In genomic region chr12:52879394-52880351, GRCh38 we compare ENCODE assay signal across 1 cellular context.
A peak's percentile ranks its signal among the peaks of the same experiment; 100 is the strongest.
TF ChIP-seq lines count a peak whose summit lies in the region.

No MANE protein-coding gene starts in this region.

TF ChIP-seq in HEK293, 187 proteins besides CTCF, POLR2A, EP300 and RAD21 (continued from another document and continues in another):
- TF ChIP-seq SALL2 (tag by site-specific recombination; IDR thresholded peaks at IDR 0.05; ENCODE audit: borderline replicate concordance) (no peak), PRDM10 (tag by site-specific recombination; IDR thresholded peaks at IDR 0.05) (peak; percentile 89), ZNF621 (tag by site-specific recombination; IDR thresholded peaks at IDR 0.05) (no peak), ZNF488 (tag by site-specific recombination; IDR thresholded peaks at IDR 0.05) (no peak), MYNN (tag by site-specific recombination; IDR thresholded peaks at IDR 0.05; ENCODE audit: borderline replicate concordance) (no peak), ZXDB (tag by site-specific recombination; IDR thresholded peaks at IDR 0.05) (peak; percentile 75; the same call in 1 of the 2 replicates), ZNF140 (tag by site-specific recombination; IDR thresholded peaks at IDR 0.05) (no peak), ZNF398 (tag by site-specific recombination; IDR thresholded peaks at IDR 0.05) (peak; percentile 84), ZNF214 (tag by site-specific recombination; IDR thresholded peaks at IDR 0.05; ENCODE audit: borderline replicate concordance) (no peak), ZNF248 (tag by site-specific recombination; IDR thresholded peaks at IDR 0.05) (no peak), ZNF112 (tag by site-specific recombination; IDR thresholded peaks at IDR 0.05) (no peak), ZBTB6 (tag by site-specific recombination; IDR thresholded peaks at IDR 0.05) (peak; percentile 79), MZF1 (tag by site-specific recombination; IDR thresholded peaks at IDR 0.05; ENCODE audit: borderline replicate concordance) (no peak), ZNF837 (tag by site-specific recombination; IDR thresholded peaks at IDR 0.05) (0 out of 2 replicates have a peak, but pooled peaks have one; percentile 8), SP3 (tag by site-specific recombination; IDR thresholded peaks at IDR 0.05) (peak; percentile 53), ZNF16 (tag by site-specific recombination; IDR thresholded peaks at IDR 0.05; ENCODE audit: low read depth) (no peak), ZNF280D (tag by site-specific recombination; IDR thresholded peaks at IDR 0.05) (no peak), ZNF549 (tag by site-specific recombination; IDR thresholded peaks at IDR 0.05) (no peak), ZNF148 (tag by site-specific recombination; IDR thresholded peaks at IDR 0.05; ENCODE audit: borderline replicate concordance) (no peak), ZNF18 (tag by site-specific recombination; IDR thresholded peaks at IDR 0.05) (no peak), ZNF558 (tag by site-specific recombination; IDR thresholded peaks at IDR 0.05) (no peak), ZSCAN4 (tag by site-specific recombination; IDR thresholded peaks at IDR 0.05) (peak; percentile 75), ZBTB1 (tag by site-specific recombination; IDR thresholded peaks at IDR 0.05) (no peak), OSR2 (tag by site-specific recombination; IDR thresholded peaks at IDR 0.05) (no peak), ZNF433 (tag by site-specific recombination; IDR thresholded peaks at IDR 0.05; ENCODE audit: low read depth) (no peak), ZNF354C (tag by site-specific recombination; IDR thresholded peaks at IDR 0.05; ENCODE audit: borderline replicate concordance, low read depth) (no peak), GFI1B (tag by site-specific recombination; IDR thresholded peaks at IDR 0.05) (no peak), ZNF473 (tag by site-specific recombination; IDR thresholded peaks at IDR 0.05) (no peak), ZNF629 (tag by site-specific recombination; IDR thresholded peaks at IDR 0.05) (no peak), ZNF423 (tag by site-specific recombination; IDR thresholded peaks at IDR 0.05) (peak; percentile 58), ZSCAN16 (tag by site-specific recombination; IDR thresholded peaks at IDR 0.05) (no peak), ZNF169 (tag by site-specific recombination; IDR thresholded peaks at IDR 0.05) (no peak), ZNF146 (tag by site-specific recombination; IDR thresholded peaks at IDR 0.05) (no peak), KLF16 (tag by site-specific recombination; IDR thresholded peaks at IDR 0.05) (0 out of 2 replicates have a peak, but pooled peaks have one; percentile 46), ZNF76 (tag by site-specific recombination; IDR thresholded peaks at IDR 0.05; ENCODE audit: borderline replicate concordance, low read depth) (peak; percentile 55; the same call in 1 of the 2 replicates), ZBTB26 (tag by site-specific recombination; optimal IDR thresholded peaks at IDR 0.05) (peak; percentile 42), BCL11A (tag by site-specific recombination; IDR thresholded peaks at IDR 0.05; ENCODE audit: low read depth) (no peak; the same call in 1 of the 2 replicates), ZNF114 (tag by site-specific recombination; IDR thresholded peaks at IDR 0.05) (no peak), ZNF585B (tag by site-specific recombination; IDR thresholded peaks at IDR 0.05) (no peak), SP2 (tag by site-specific recombination; IDR thresholded peaks at IDR 0.05) (peak; percentile 36; the same call in 1 of the 2 replicates), ZNF366 (tag by site-specific recombination; conservative IDR thresholded peaks at IDR 0.05) (peak; percentile 51), ZNF138 (tag by site-specific recombination; IDR thresholded peaks at IDR 0.05; ENCODE audit: borderline replicate concordance) (no peak), ZNF132 (tag by site-specific recombination; IDR thresholded peaks at IDR 0.05; ENCODE audit: borderline replicate concordance) (no peak), RBAK (tag by site-specific recombination; IDR thresholded peaks at IDR 0.05) (no peak), EGR2 (tag by site-specific recombination; IDR thresholded peaks at IDR 0.05; ENCODE audit: low read depth) (peak; percentile 80), ZFP69B (tag by site-specific recombination; IDR thresholded peaks at IDR 0.05) (no peak), GLIS1 (tag by site-specific recombination; IDR thresholded peaks at IDR 0.05) (peak; percentile 99), ZNF362 (tag by site-specific recombination; IDR thresholded peaks at IDR 0.05) (no peak)
